ENCODE assay signal across 8 cellular contexts in genomic region chr1:162023181-162023546, GRCh38. TPM values are rescaled to one million over a fixed set of nuclear protein-coding genes. Genes with fewer than 3 reads are reported as not detected.
DNase-seq lines count a peak whose midpoint lies in the region; ATAC-seq and TF ChIP-seq lines count a peak whose summit lies in the region.

No MANE protein-coding gene starts in this region.

- H3K27me3 ChIP-seq in cardiac muscle cell (peaks cover 45% of the 10 kb centered on the region), muscle layer of colon (ENCODE audit: control insufficient read depth in 1 of 2, insufficient read depth in 2 of 2, low read length in 2 of 2) (no peaks in the 10 kb centered on the region), vagina (no peaks in the 10 kb centered on the region)

- H3K4me1 Mint-ChIP-seq in chondrocyte (ENCODE audit: low read depth), result peaks cover 56% of the 10 kb centered on the region

- no peak for TF ChIP-seq POLR2A in vagina (IDR thresholded peaks at IDR 0.05)
- no peak for TF ChIP-seq POLR2A in GM18505 (IDR thresholded peaks at IDR 0.05; ENCODE audit: borderline replicate concordance, extremely low read depth, insufficient read depth, insufficient read length)

- TF ChIP-seq CTCF in cardiac muscle cell (IDR thresholded peaks at IDR 0.05; ENCODE audit: low read depth, low read length) (no peak), chondrocyte (IDR thresholded peaks at IDR 0.05) (no peak), vagina (IDR thresholded peaks at IDR 0.05) (no peak)

- H3K4me3 Mint-ChIP-seq in chondrocyte (ENCODE audit: unreplicated experiment), result peak overlapping the region; percentile 89

- peaks cover 6% of the 10 kb centered on the region for H3K36me3 Mint-ChIP-seq in chondrocyte (ENCODE audit: low read depth)

- ATAC-seq in Right ventricle myocardium inferior (no peak), GM21367 (IDR thresholded peaks at IDR 0.05; ENCODE audit: unreplicated experiment) (no peak), GM18505 (IDR thresholded peaks at IDR 0.05; ENCODE audit: unreplicated experiment) (no peak)
- ATAC-seq in activated CD4-positive, CD25-positive, alpha-beta regulatory T cell treated with anti-CD3 and anti-CD28 coated beads, Interleukin-2, amount 50 U/mL, for 24 hours, result no peak

- H3K27ac ChIP-seq in cardiac muscle cell (no peak overlapping the region), muscle layer of colon (ENCODE audit: low read depth, low read length) (peak overlapping the region; percentile 84), vagina (peak overlapping the region; percentile 71)

- H3K27ac Mint-ChIP-seq in chondrocyte (ENCODE audit: unreplicated experiment), result peak overlapping the region; percentile 96

- H3K36me3 ChIP-seq in cardiac muscle cell, result no peaks in the 10 kb centered on the region
- H3K36me3 ChIP-seq in muscle layer of colon (ENCODE audit: insufficient read depth, low read length), result peaks cover 6% of the 10 kb centered on the region
- no peaks in the 10 kb centered on the region for H3K36me3 ChIP-seq in vagina

- intact Hi-C loops in Right ventricle myocardium inferior (cut with DNase I), result no loop called here
- intact Hi-C loops in vagina (cut with DNase I), result loop anchor here (10.0 kb wide), 2 partner anchors 68 to 158 kb away; no protein-coding TSS in a partner anchor

- no peaks in the 10 kb centered on the region for H3K27me3 Mint-ChIP-seq in chondrocyte (ENCODE audit: low read depth)

- peak overlapping the region; percentile 41 for H3K9ac ChIP-seq in muscle layer of colon (ENCODE audit: low read length)

- H3K4me3 ChIP-seq in cardiac muscle cell (peak overlapping the region; percentile 35), muscle layer of colon (ENCODE audit: low read depth in 1 of 2, low read length in 2 of 2) (peak overlapping the region; percentile 70 to 87), vagina (peak overlapping the region; percentile 59 to 63)

- H3K9me3 Mint-ChIP-seq in chondrocyte (ENCODE audit: low read depth), result peaks cover 7% of the 10 kb centered on the region

- H3K4me1 ChIP-seq in cardiac muscle cell (ENCODE audit: low read depth) (peaks cover 4% of the 10 kb centered on the region), muscle layer of colon (ENCODE audit: insufficient read depth, low read length) (peaks cover 37% of the 10 kb centered on the region), vagina (peaks cover 15% of the 10 kb centered on the region)

- H3K9me3 ChIP-seq in cardiac muscle cell (ENCODE audit: low read depth), result no peaks in the 10 kb centered on the region
- H3K9me3 ChIP-seq in muscle layer of colon (ENCODE audit: low read length), result no peaks in the 10 kb centered on the region
- H3K9me3 ChIP-seq in vagina, result no peaks in the 10 kb centered on the region

- DNase-seq in cardiac muscle cell (ENCODE audit: low read depth in 1 of 2, low spot score in 1 of 2) (no peak), Right ventricle myocardium inferior (ENCODE audit: missing footprints) (no peak), chondrocyte (ENCODE audit: low spot score) (no peak), vagina (ENCODE audit: extremely low spot score in 2 of 2) (no peak)

RNA-seq across cellular contexts. Expression of gene OLFML2B, which starts 0.5 kb away (rescaled TPM):
- 0.11 and 0.36 TPM in 2 replicates for total RNA-seq in cardiac muscle cell
- polyA plus RNA-seq in cardiac muscle cell, result 1.9 TPM in 1 of 2 replicates, not detected in the other
- 4.2 TPM for total RNA-seq in Right ventricle myocardium inferior
- 44.6 to 120 TPM (median 113 TPM) in 3 replicates for total RNA-seq in chondrocyte
- total RNA-seq in vagina, result 12.8 TPM

RNA-seq across cellular contexts. Expression of gene NOS1AP, which starts 46.3 kb away (rescaled TPM):
- total RNA-seq in cardiac muscle cell (4.9 and 5.3 TPM in 2 replicates), Right ventricle myocardium inferior (3.5 TPM), chondrocyte (4.5 to 6.2 TPM (median 5.1 TPM) in 3 replicates), vagina (2.0 TPM)
- polyA plus RNA-seq in cardiac muscle cell, result 6.6 and 8.7 TPM in 2 replicates
